ENCODE assay signal across 12 cellular contexts in genomic region chr3:170171563-170171962, GRCh38. TPM values are rescaled to one million over a fixed set of nuclear protein-coding genes. Genes with fewer than 3 reads are reported as not detected.
A peak's percentile ranks its signal among the peaks of the same experiment; 100 is the strongest.
DNase-seq lines count a peak whose midpoint lies in the region; ATAC-seq and TF ChIP-seq lines count a peak whose summit lies in the region.
"Had no signal": no experiment of that assay in that cellular context is flagged by ENCODE, and none has a peak within 500 bp of the region (broad histone marks: within the 10 kb centered on the region; RNA-seq: fewer than 3 reads in every experiment).

No MANE protein-coding gene starts in this region.

- H3K36me3 ChIP-seq in CD4-positive, alpha-beta memory T cell (ENCODE audit: insufficient read depth, low read length), result peaks cover 60% of the 10 kb centered on the region
- H3K36me3 ChIP-seq in PC-3 (ENCODE audit: low read depth, low read length), result peaks cover 63% of the 10 kb centered on the region

- H3K9me3 ChIP-seq in CD4-positive, alpha-beta memory T cell (ENCODE audit: control insufficient read depth in 1 of 2, low read length in 2 of 2), result no peaks in the 10 kb centered on the region
- no peaks in the 10 kb centered on the region for H3K9me3 ChIP-seq in PC-3 (ENCODE audit: low read length)

- no peaks in the 10 kb centered on the region for H3K9me3 Mint-ChIP-seq in CD4-positive, alpha-beta memory T cell
- H3K9me3 Mint-ChIP-seq in activated CD8-positive, alpha-beta T cell treated with anti-CD3 and anti-CD28 coated beads, Interleukin-2, amount 10 ng/mL, durations not matched to agents 7 days and 5 days (ENCODE audit: insufficient read depth), result no peaks in the 10 kb centered on the region

- no peaks in the 10 kb centered on the region for H3K9me2 ChIP-seq in PC-3 (replicated peaks; ENCODE audit: low read length)

- no peaks in the 10 kb centered on the region for H4K20me1 ChIP-seq in PC-3 (ENCODE audit: low read length)

- no peak for TF ChIP-seq CTCF in PC-3 (conservative IDR thresholded peaks at IDR 0.05; ENCODE audit: low read depth, low read length)

- H3K4me1 Mint-ChIP-seq in CD4-positive, alpha-beta memory T cell, result peaks cover 46 to 67% (median 55%) of the 10 kb centered on the region in 4 donors
- H3K4me1 Mint-ChIP-seq in activated CD8-positive, alpha-beta T cell treated with anti-CD3 and anti-CD28 coated beads, Interleukin-2, amount 10 ng/mL, durations not matched to agents 7 days and 5 days (ENCODE audit: low read depth), result peaks cover 40% of the 10 kb centered on the region

- no TSS peak for BruUV-seq in PC-3 (replicated peaks; lab: Mats Ljungman, UMichigan)

- H3K36me3 Mint-ChIP-seq in CD4-positive, alpha-beta memory T cell, result peaks cover 56 to 76% of the 10 kb centered on the region in 2 donors
- H3K36me3 Mint-ChIP-seq in activated CD8-positive, alpha-beta T cell treated with anti-CD3 and anti-CD28 coated beads, Interleukin-2, amount 10 ng/mL, durations not matched to agents 7 days and 5 days (ENCODE audit: low read depth), result peaks cover 69% of the 10 kb centered on the region

- DNase-seq in CD4-positive, alpha-beta memory T cell, result no peak
- DNase-seq in activated CD8-positive, alpha-beta T cell treated with anti-CD3 and anti-CD28 coated beads, Interleukin-2, amount 10 ng/mL, durations not matched to agents 7 days and 5 days, result no peak
- DNase-seq in NCI-H2081 treated with DMSO at 0.1 percent for 48 hours (lab: John Stamatoyannopoulos, UW), result no peak
- DNase-seq in pons (ENCODE audit: low spot score), result no peak
- no peak for DNase-seq in PC-3
- DNase-seq in left colon, result no peak
- DNase-seq: Calu3, GOT3, NCI-H1694 treated with DMSO at 0.1 percent for 48 hours, SW 1271 had no signal

- H3K27ac Mint-ChIP-seq in CD4-positive, alpha-beta memory T cell, result peak overlapping the region in 6 of 7 donors; percentile 6 to 60 (median 54)
- H3K27ac Mint-ChIP-seq in activated CD8-positive, alpha-beta T cell treated with anti-CD3 and anti-CD28 coated beads, Interleukin-2, amount 10 ng/mL, durations not matched to agents 7 days and 5 days, result peak overlapping the region; percentile 61

- intact Hi-C loops in CD4-positive, alpha-beta memory T cell (cut with micrococcal nuclease), result no loop called here
- intact Hi-C loops in PC-3 (cut with micrococcal nuclease), result no loop called here
- intact Hi-C loops in left colon (cut with DNase I, micrococcal nuclease), result no loop called here

- no peak overlapping the region for H3K4me3 ChIP-seq in CD4-positive, alpha-beta memory T cell (ENCODE audit: low read length in 2 of 2)
- H3K4me3 ChIP-seq in PC-3 (ENCODE audit: low read length), result no peak overlapping the region

- H3K9ac ChIP-seq in PC-3 (ENCODE audit: low read length), result no peak overlapping the region

- H2AFZ ChIP-seq in PC-3 (ENCODE audit: low read length), result no peak overlapping the region

- CTCF ChIA-PET in CD4-positive, alpha-beta memory T cell (lab: Charles Lee; ENCODE audit: partially characterized antibody), result interaction anchor here (0.9 to 1.3 kb wide), 3 partner anchors 15 to 22 kb away, joined by 3 read pairs; no protein-coding TSS in a partner anchor
- CTCF ChIA-PET in activated CD8-positive, alpha-beta T cell treated with anti-CD3 and anti-CD28 coated beads, Interleukin-2, amount 10 ng/mL, durations not matched to agents 7 days and 5 days (lab: Charles Lee), result interaction anchor here (0.7 to 2.5 kb wide), 7 partner anchors 9 to 109 kb away, joined by 3 to 6 read pairs (median 4); no protein-coding TSS in a partner anchor
- CTCF ChIA-PET in PC-3 (lab: Charles Lee), result no interaction called here

- no peak overlapping the region for H3K4me2 ChIP-seq in PC-3 (ENCODE audit: low read length)

- H3F3A ChIP-seq in PC-3 (ENCODE audit: low read length, unreplicated experiment), result no peaks in the 10 kb centered on the region

- ATAC-seq in GM19324 (IDR thresholded peaks at IDR 0.05; ENCODE audit: low FRiP score, unreplicated experiment) (peak; percentile 45), HG03045 (IDR thresholded peaks at IDR 0.05; ENCODE audit: unreplicated experiment) (peak; percentile 64), PC-3 (no peak), left colon (no peak)
- no peak for ATAC-seq in activated CD8-positive, alpha-beta T cell treated with anti-CD3 and anti-CD28 coated beads, Interleukin-2, amount 10 ng/mL, durations not matched to agents 7 days and 5 days

- no peaks in the 10 kb centered on the region for H3K27me3 ChIP-seq in CD4-positive, alpha-beta memory T cell (ENCODE audit: insufficient read depth, low read length)
- H3K27me3 ChIP-seq in PC-3 (ENCODE audit: low read length), result no peaks in the 10 kb centered on the region

- H3K27me3 Mint-ChIP-seq in CD4-positive, alpha-beta memory T cell, result no peaks in the 10 kb centered on the region
- no peaks in the 10 kb centered on the region for H3K27me3 Mint-ChIP-seq in activated CD8-positive, alpha-beta T cell treated with anti-CD3 and anti-CD28 coated beads, Interleukin-2, amount 10 ng/mL, durations not matched to agents 7 days and 5 days (ENCODE audit: low read depth)

- peaks cover 54% of the 10 kb centered on the region for H3K4me1 ChIP-seq in CD4-positive, alpha-beta memory T cell (ENCODE audit: insufficient read depth, low read length)
- no peaks in the 10 kb centered on the region for H3K4me1 ChIP-seq in PC-3 (ENCODE audit: insufficient read depth, low read length)

- H3K79me2 ChIP-seq in PC-3 (ENCODE audit: low read length), result peaks cover 35% of the 10 kb centered on the region

- peak overlapping the region in 6 of 8 donors; percentile 6 to 59 (median 38) for H3K4me3 Mint-ChIP-seq in CD4-positive, alpha-beta memory T cell
- H3K4me3 Mint-ChIP-seq in activated CD8-positive, alpha-beta T cell treated with anti-CD3 and anti-CD28 coated beads, Interleukin-2, amount 10 ng/mL, durations not matched to agents 7 days and 5 days, result peak overlapping the region; percentile 42

- peak overlapping the region; percentile 8 for H3K27ac ChIP-seq in CD4-positive, alpha-beta memory T cell (ENCODE audit: low read depth, low read length)
- H3K27ac ChIP-seq in PC-3 (ENCODE audit: low read length), result no peak overlapping the region

- POLR2A ChIA-PET in CD4-positive, alpha-beta memory T cell (lab: Charles Lee; ENCODE audit: partially characterized antibody), result interaction anchor here (0.9 to 2.3 kb wide), 3 partner anchors 9 to 407 kb away, joined by 3 to 20 read pairs (median 3); partner anchors contain the start of genes PHC3, PRKCI and TERC
- POLR2A ChIA-PET in activated CD8-positive, alpha-beta T cell treated with anti-CD3 and anti-CD28 coated beads, Interleukin-2, amount 10 ng/mL, durations not matched to agents 7 days and 5 days (lab: Charles Lee), result interaction anchor here (0.8 to 1.9 kb wide), 4 partner anchors 9 to 54 kb away, joined by 3 to 15 read pairs (median 3); partner anchors contain the start of gene PHC3
- POLR2A ChIA-PET in PC-3 (lab: Charles Lee; ENCODE audit: unreplicated experiment), result interaction anchor here (0.7 kb wide), 1 partner anchor 1639 kb away, joined by 3 read pairs; the partner anchor contains the start of gene PLD1

RNA-seq across cellular contexts. Expression of gene PHC3, which starts 10.0 kb away (rescaled TPM):
- 100 to 1,000 TPM; 168 to 173 TPM for total RNA-seq in CD4-positive, alpha-beta memory T cell
- polyA plus RNA-seq in CD4-positive, alpha-beta memory T cell, result 10 to 100 TPM; 29.2 to 64.6 TPM
- 10 to 100 TPM; 54.0 to 68.1 TPM for total RNA-seq in activated CD8-positive, alpha-beta T cell treated with anti-CD3 and anti-CD28 coated beads, Interleukin-2, amount 10 ng/mL, durations not matched to agents 7 days and 5 days
- total RNA-seq in PC-3 (2014; rRNA removed), result 7.5 and 16.2 TPM in 2 replicates
- total RNA-seq in left colon, result 10 to 100 TPM; 49.3 to 51.1 TPM

RNA-seq across cellular contexts. Expression of gene PRKCI, which starts 50.7 kb away (rescaled TPM):
- total RNA-seq in CD4-positive, alpha-beta memory T cell, result 10 to 100 TPM; 18.0 to 27.7 TPM
- polyA plus RNA-seq in CD4-positive, alpha-beta memory T cell, result 10 to 100 TPM; 16.4 to 18.5 TPM
- total RNA-seq in activated CD8-positive, alpha-beta T cell treated with anti-CD3 and anti-CD28 coated beads, Interleukin-2, amount 10 ng/mL, durations not matched to agents 7 days and 5 days, result 10 to 100 TPM; 17.0 to 19.5 TPM
- total RNA-seq in PC-3 (2014; rRNA removed) (39.5 and 42.2 TPM in 2 replicates), left colon (10 to 100 TPM; 48.7 to 49.4 TPM)

Comparison
In these comparisons a context has a peak if more than half of its experiments do, and no peak if none do; other contexts are left out.
1. ATAC-seq: peak in GM19324 (single experiment) and HG03045 (single experiment); none in activated CD8-positive, alpha-beta T cell treated with anti-CD3 and anti-CD28 coated beads, Interleukin-2, amount 10 ng/mL, durations not matched to agents 7 days and 5 days (single experiment), PC-3 (single experiment) and left colon (single experiment).